In genomic region chr6:164144316-164144715, GRCh38 we compare ENCODE assay signal across 14 cellular contexts.
DNase-seq lines count a peak whose midpoint lies in the region; ATAC-seq and TF ChIP-seq lines count a peak whose summit lies in the region.
"Had no signal": no experiment of that assay in that cellular context is flagged by ENCODE, and none has a peak within 500 bp of the region (broad histone marks: within the 10 kb centered on the region; RNA-seq: fewer than 3 reads in every experiment).

No MANE protein-coding gene starts in this region.

- TF ChIP-seq CTCF in chondrocyte (IDR thresholded peaks at IDR 0.05) = no peak
- TF ChIP-seq CTCF in neural crest cell (conservative IDR thresholded peaks at IDR 0.05) = no peak
- no peak for TF ChIP-seq CTCF in progenitor cell of endocrine pancreas (IDR thresholded peaks at IDR 0.05; ENCODE audit: unreplicated experiment)

- DNase-seq in chondrocyte (ENCODE audit: low spot score) = peak; percentile 69
- DNase-seq in neural crest cell (ENCODE audit: low read depth, low spot score) = no peak
- DNase-seq in progenitor cell of endocrine pancreas (ENCODE audit: low spot score, unreplicated experiment) = no peak
- DNase-seq in activated CD8-positive, alpha-beta memory T cell treated with anti-CD3 and anti-CD28 coated beads, Interleukin-2, amount 50 U/mL, for 48 hours = no peak
- DNase-seq: AML-193; Caco-2; Calu3; CD4-positive, alpha-beta T cell; CD8-positive, alpha-beta T cell; DMS79 treated with DMSO at 0.1 percent for 48 hours; GF-D8 had no signal

- H3K27ac Mint-ChIP-seq in chondrocyte (ENCODE audit: unreplicated experiment) (no peak overlapping the region), neural crest cell (ENCODE audit: unreplicated experiment) (peak overlapping the region; percentile 41), progenitor cell of endocrine pancreas (peak overlapping the region; percentile 14)
- H3K27ac Mint-ChIP-seq: B cell; CD4-positive, alpha-beta T cell; CD8-positive, alpha-beta T cell had no signal

- H3K4me1 Mint-ChIP-seq in chondrocyte (ENCODE audit: low read depth) (peaks cover 10% of the 10 kb centered on the region), neural crest cell (peaks cover 31% of the 10 kb centered on the region), progenitor cell of endocrine pancreas (ENCODE audit: low read depth) (no peaks in the 10 kb centered on the region)
- H3K4me1 Mint-ChIP-seq: B cell had no signal

- H3K36me3 Mint-ChIP-seq in chondrocyte (ENCODE audit: low read depth) (no peaks in the 10 kb centered on the region), neural crest cell (ENCODE audit: low read depth) (peaks cover 10% of the 10 kb centered on the region), progenitor cell of endocrine pancreas (ENCODE audit: insufficient read depth) (no peaks in the 10 kb centered on the region)
- H3K36me3 Mint-ChIP-seq: CD8-positive, alpha-beta T cell had no signal

- H3K4me3 Mint-ChIP-seq in chondrocyte (ENCODE audit: unreplicated experiment) (no peak overlapping the region), neural crest cell (no peak overlapping the region), progenitor cell of endocrine pancreas (ENCODE audit: low read depth) (no peak overlapping the region)
- H3K4me3 Mint-ChIP-seq: B cell; CD4-positive, alpha-beta T cell; CD8-positive, alpha-beta T cell had no signal

- no peaks in the 10 kb centered on the region for H3K27me3 Mint-ChIP-seq in chondrocyte (ENCODE audit: low read depth)
- no peaks in the 10 kb centered on the region for H3K27me3 Mint-ChIP-seq in neural crest cell (ENCODE audit: low read depth)
- H3K27me3 Mint-ChIP-seq in progenitor cell of endocrine pancreas = no peaks in the 10 kb centered on the region
- H3K27me3 Mint-ChIP-seq: B cell; CD4-positive, alpha-beta T cell had no signal

- ATAC-seq in GM19351 (IDR thresholded peaks at IDR 0.05; ENCODE audit: unreplicated experiment) = no peak
- ATAC-seq: A549; CD8-positive, alpha-beta T cell had no signal

- H3K9me3 Mint-ChIP-seq in chondrocyte (ENCODE audit: low read depth) (no peaks in the 10 kb centered on the region), neural crest cell (peaks cover 4% of the 10 kb centered on the region), progenitor cell of endocrine pancreas (ENCODE audit: low read depth) (peaks cover 9% of the 10 kb centered on the region)
- H3K9me3 Mint-ChIP-seq: CD4-positive, alpha-beta T cell; CD8-positive, alpha-beta T cell had no signal
